In genomic region chr9:3732077-3733038, GRCh38 we compare ENCODE assay signal across 8 cellular contexts.
A peak's percentile ranks its signal among the peaks of the same experiment; 100 is the strongest.
DNase-seq lines count a peak whose midpoint lies in the region; ATAC-seq, FAIRE-seq and TF ChIP-seq lines count a peak whose summit lies in the region.

No MANE protein-coding gene starts in this region.

- peak overlapping the region; percentile 52 to 69 for H3K27ac ChIP-seq in A549
- H3K27ac ChIP-seq in sigmoid colon: peak overlapping the region in 3 of 4 donors; percentile 28 to 44 (median 40)

- peak; percentile 78 to 83 for DNase-seq in A549 (ENCODE audit: low read depth in 1 of 2, low spot score in 1 of 2)
- DNase-seq in GM12865 (ENCODE audit: low read depth): peak; percentile 83
- DNase-seq in HFFc6: peak; percentile 90
- DNase-seq in M059J (ENCODE audit: low read depth): peak; percentile 88
- DNase-seq in RKO (ENCODE audit: low spot score): peak; percentile 91
- peak; percentile 91 for DNase-seq in astrocyte of the cerebellum (ENCODE audit: low read depth)
- DNase-seq in hippocampal formation (lab: John Stamatoyannopoulos, UW): peak; percentile 11 to 83
- DNase-seq in sigmoid colon: no peak

- H3K27me3 ChIP-seq in sigmoid colon: no peaks in the 10 kb centered on the region

- ATAC-seq in A549: peak; percentile 100

- H3K4me1 ChIP-seq in A549 (peaks cover 8% of the 10 kb centered on the region), sigmoid colon (peaks cover 0 to 15% (median 0%) of the 10 kb centered on the region in 4 donors)

- H3K36me3 Mint-ChIP-seq in HFFc6 (ENCODE audit: low read depth): 0 out of 2 replicates have a peak, but pooled peaks cover 4% of the 10 kb centered on the region

- peak overlapping the region; percentile 55 for H3K4me2 ChIP-seq in A549

- H3K4me3 Mint-ChIP-seq in HFFc6: peak overlapping the region; percentile 75

- peaks cover 31% of the 10 kb centered on the region for H3K4me1 Mint-ChIP-seq in HFFc6 (ENCODE audit: low read depth)

- H3K36me3 ChIP-seq in sigmoid colon: no peaks in the 10 kb centered on the region

- no peak for TF ChIP-seq POLR2A in A549 (IDR thresholded peaks at IDR 0.05; ENCODE audit: low read length)
- TF ChIP-seq POLR2A in sigmoid colon (IDR thresholded peaks at IDR 0.05): no peak

- FAIRE-seq in A549 (lab: Jason Lieb, UNC): peak; percentile 94

- 38% methylated on average over 7 of the region's 7 CpGs for WGBS in A549 (ENCODE audit: missing lambda C conversion rate)
- WGBS in sigmoid colon, 2 donors: 17 to 38% methylated on average over 7 of the region's 7 CpGs

- H3K9me3 ChIP-seq in A549 (no peaks in the 10 kb centered on the region), sigmoid colon (no peaks in the 10 kb centered on the region)

- H3K9me3 Mint-ChIP-seq in HFFc6: no peaks in the 10 kb centered on the region

- peak; percentile 97 to 98 for TF ChIP-seq RAD21 in A549 (conservative IDR thresholded peaks at IDR 0.05 in 1 of 2, IDR thresholded peaks at IDR 0.05 in 1 of 2)

- CTCF ChIA-PET in A549 (lab: Yijun Ruan, JAX): interaction anchor here (0.6 to 6.5 kb wide), 45 partner anchors 9 to 654 kb away, joined by 3 to 71 read pairs (median 3); no protein-coding TSS in a partner anchor

- POLR2A ChIA-PET in A549 (lab: Yijun Ruan, JAX): interaction anchor here (1.4 kb wide), 1 partner anchor 496 kb away, joined by 3 read pairs; no protein-coding TSS in a partner anchor

- in situ Hi-C loops in astrocyte of the cerebellum (cut with HindIII; ENCODE audit: low sequenced_read_pairs): no loop called here

- intact Hi-C loops in sigmoid colon (cut with DNase I): loop anchor here (2.0 to 10.0 kb wide), 3 partner anchors 385 to 634 kb away; no protein-coding TSS in a partner anchor

- H3K4me3 ChIP-seq in A549 (no peak overlapping the region), GM12865 (ENCODE audit: low read depth, low read length) (peak overlapping the region; percentile 11; the same call in 1 of the 2 replicates), astrocyte of the cerebellum (ENCODE audit: low read depth, low read length) (no peak overlapping the region), sigmoid colon (peak overlapping the region in 2 of 4 donors; percentile 13 to 19)

- H3K27ac Mint-ChIP-seq in HFFc6: peak overlapping the region; percentile 79

- TF ChIP-seq EP300 in A549 (IDR thresholded peaks at IDR 0.05) (no peak), sigmoid colon (IDR thresholded peaks at IDR 0.05) (no peak)

- no peaks in the 10 kb centered on the region for H3K27me3 Mint-ChIP-seq in HFFc6 (ENCODE audit: insufficient read depth)

- TF ChIP-seq CTCF in A549 (IDR thresholded peaks at IDR 0.05): peak; percentile 90
- TF ChIP-seq CTCF in GM12865 (IDR thresholded peaks at IDR 0.05; ENCODE audit: insufficient read depth, low read depth, low read length, missing control alignments): peak; percentile 63
- peak; percentile 86 for TF ChIP-seq CTCF in HFFc6 (IDR thresholded peaks at IDR 0.05)
- peak; percentile 60 for TF ChIP-seq CTCF in astrocyte of the cerebellum (IDR thresholded peaks at IDR 0.05; ENCODE audit: low read depth, low read length, missing control alignments)
- TF ChIP-seq CTCF in sigmoid colon (IDR thresholded peaks at IDR 0.05): peak; percentile 19 to 65 (median 57)

TF ChIP-seq in A549, 52 proteins besides CTCF, POLR2A, EP300 and RAD21:
- TF ChIP-seq GATA3 (IDR thresholded peaks at IDR 0.05; ENCODE audit: borderline replicate concordance) (no peak), BHLHE40 (IDR thresholded peaks at IDR 0.05; ENCODE audit: low read depth, low read length) (no peak), REST (IDR thresholded peaks at IDR 0.05) (no peak), SMC3 (IDR thresholded peaks at IDR 0.05) (peak; percentile 99), FOSL2 (IDR thresholded peaks at IDR 0.05) (no peak), FOSL2 (CRISPR knock-in tag; IDR thresholded peaks at IDR 0.05) (peak; percentile 78), TP53 (CRISPR knock-in tag; IDR thresholded peaks at IDR 0.05) (no peak), HMGXB4 (CRISPR knock-in tag; IDR thresholded peaks at IDR 0.05; ENCODE audit: borderline replicate concordance) (no peak), FOXS1 (CRISPR knock-in tag; IDR thresholded peaks at IDR 0.05) (no peak), HOXA7 (CRISPR knock-in tag; IDR thresholded peaks at IDR 0.05) (no peak)
